ENCODE assay signal across 12 cellular contexts in the genomic region with DNA sequence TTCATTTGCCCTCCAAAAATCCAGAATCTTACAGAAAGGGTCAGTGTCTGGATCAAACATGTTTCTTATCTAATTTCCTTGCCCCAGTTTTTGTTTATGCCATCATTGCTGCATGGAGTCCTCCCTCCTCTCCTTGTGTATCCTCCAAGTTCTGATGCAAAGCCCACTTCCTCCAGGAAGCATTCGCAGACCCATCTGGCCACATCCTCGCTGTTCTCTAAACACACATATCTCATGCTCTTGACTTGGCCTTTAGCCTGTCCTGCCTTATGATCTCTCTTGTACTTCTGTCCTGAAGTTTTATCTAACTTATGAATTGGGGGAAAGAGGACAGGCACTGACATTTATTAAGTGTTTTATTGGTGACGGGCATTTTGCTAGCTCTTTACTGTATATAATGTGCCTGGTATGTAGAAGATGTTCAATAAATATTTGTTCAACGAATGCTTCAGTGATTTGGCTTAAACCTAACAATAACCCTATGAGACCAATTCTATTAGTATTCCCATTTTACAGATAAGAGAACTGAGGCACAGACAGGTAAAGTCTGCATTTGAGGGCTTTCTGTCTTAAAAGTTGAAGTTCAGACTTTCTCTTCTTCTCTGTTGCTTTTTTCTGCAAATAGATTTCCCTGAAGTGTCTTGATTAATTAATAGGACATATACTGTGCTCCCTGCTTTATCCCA. TPM values are rescaled to one million over a fixed set of nuclear protein-coding genes. Genes with fewer than 3 reads are reported as not detected.
DNase-seq lines count a peak whose midpoint lies in the region; ATAC-seq and TF ChIP-seq lines count a peak whose summit lies in the region.
"Had no signal": no experiment of that assay in that cellular context is flagged by ENCODE, and none has a peak within 500 bp of the region (broad histone marks: within the 10 kb centered on the region; RNA-seq: fewer than 3 reads in every experiment).

No MANE protein-coding gene starts in this region.

- peak overlapping the region; percentile 80 for H3K27ac ChIP-seq in BLaER1
- peak overlapping the region; percentile 75 for H3K27ac ChIP-seq in IMR-90 (ENCODE audit: insufficient read depth, low read length)
- H3K27ac ChIP-seq in brain microvascular endothelial cell, result peak overlapping the region; percentile 99
- no peak overlapping the region for H3K27ac ChIP-seq in neural progenitor cell

- peak overlapping the region; percentile 51; the same call in 1 of the 2 replicates for H3K56ac ChIP-seq in IMR-90 (ENCODE audit: extremely low read depth, insufficient read depth, low read length)

- H3K4me2 ChIP-seq in BLaER1, result peak overlapping the region; percentile 75
- peak overlapping the region; percentile 80; the same call in 1 of the 2 replicates for H3K4me2 ChIP-seq in IMR-90 (ENCODE audit: low read depth, low read length)
- no peak overlapping the region for H3K4me2 ChIP-seq in neural progenitor cell

- intact Hi-C loops in IMR-90 (cut with micrococcal nuclease), result loop anchor here (2.0 kb wide), 1 partner anchor 16 kb away; no protein-coding TSS in a partner anchor

- H3K27me3 ChIP-seq in BLaER1 (no peaks in the 10 kb centered on the region), IMR-90 (ENCODE audit: control insufficient read depth, insufficient read depth, low read length) (no peaks in the 10 kb centered on the region), brain microvascular endothelial cell (replicated peaks) (no peaks in the 10 kb centered on the region), neural progenitor cell (no peaks in the 10 kb centered on the region)
- H3K27me3 ChIP-seq: MG63 had no signal

- H3K4me1 ChIP-seq in BLaER1 (peaks cover 100% of the 10 kb centered on the region), IMR-90 (ENCODE audit: control insufficient read depth, insufficient read depth, low read length) (peaks cover 28% of the 10 kb centered on the region), neural progenitor cell (no peaks in the 10 kb centered on the region)

- no peak for TF ChIP-seq RAD21 in IMR-90 (IDR thresholded peaks at IDR 0.05; ENCODE audit: low read length)

- H3K9me3 Mint-ChIP-seq in neural progenitor cell, result no peaks in the 10 kb centered on the region
- H3K9me3 Mint-ChIP-seq: natural killer cell treated with Interleukin-12 subunit alpha and Interleukin-12 subunit beta and Interleukin-15 and Interleukin-18, amount 100 ng/mL, for 72 hours had no signal

- H2AK5ac ChIP-seq in IMR-90 (ENCODE audit: low read depth, low read length), result peak overlapping the region; percentile 99

- peak overlapping the region; percentile 42 for H4K91ac ChIP-seq in IMR-90 (ENCODE audit: insufficient read depth, low read depth, low read length)

- H2BK5ac ChIP-seq in IMR-90 (ENCODE audit: low read depth, low read length, poor library complexity, severe bottlenecking), result peak overlapping the region; percentile 98

- peak overlapping the region; percentile 81 for H3K18ac ChIP-seq in IMR-90 (ENCODE audit: low read depth, low read length)

- H4K8ac ChIP-seq in IMR-90 (ENCODE audit: low read depth in 2 of 2, low read length in 2 of 2), result peak overlapping the region; percentile 60 to 84; a peak in 3 of 4 replicates

- WGBS in IMR-90 (ENCODE audit: extremely low coverage in 2 of 2, insufficient read length in 1 of 2), 2 experiments, result no CpG with 5 or more reads among the region's 4 CpGs

- TF ChIP-seq CTCF in IMR-90 (conservative IDR thresholded peaks at IDR 0.05; ENCODE audit: low read depth, low read length), result no peak
- TF ChIP-seq CTCF in brain microvascular endothelial cell (IDR thresholded peaks at IDR 0.05; ENCODE audit: low read depth, low read length, missing control alignments), result no peak
- no peak for TF ChIP-seq CTCF in neural progenitor cell (IDR thresholded peaks at IDR 0.05)

- no peak overlapping the region for H3K27ac Mint-ChIP-seq in neural progenitor cell
- H3K27ac Mint-ChIP-seq: natural killer cell treated with Interleukin-12 subunit alpha and Interleukin-12 subunit beta and Interleukin-15 and Interleukin-18, amount 100 ng/mL, for 72 hours had no signal

- H2AK9ac ChIP-seq in IMR-90 (replicated peaks; ENCODE audit: low read depth, low read length, poor library complexity), result no peak overlapping the region

- peak overlapping the region; percentile 79 for H2AFZ ChIP-seq in IMR-90 (replicated peaks; ENCODE audit: low read length, poor library complexity)
- no peak overlapping the region for H2AFZ ChIP-seq in neural progenitor cell (replicated peaks)

- dilution Hi-C loops in IMR-90 (cut with HindIII; ENCODE audit: low sequenced_read_pairs, unreplicated experiment), result no loop called here

- ATAC-seq in IMR-90 (ENCODE audit: low read depth), result no peak; the same call in 1 of the 2 replicates
- ATAC-seq in HG02571 (IDR thresholded peaks at IDR 0.05; ENCODE audit: unreplicated experiment), result no peak
- ATAC-seq in GM18517 (IDR thresholded peaks at IDR 0.05; ENCODE audit: unreplicated experiment), result no peak
- no peak for ATAC-seq in GM21515 (IDR thresholded peaks at IDR 0.05; ENCODE audit: unreplicated experiment)
- ATAC-seq: natural killer cell treated with Interleukin-12 subunit alpha and Interleukin-12 subunit beta and Interleukin-15 and Interleukin-18, amount 100 ng/mL, for 72 hours had no signal

- H3K4me3 ChIP-seq in BLaER1, result peak overlapping the region; percentile 24; the same call in 1 of the 2 replicates
- no peak overlapping the region for H3K4me3 ChIP-seq in IMR-90 (ENCODE audit: insufficient read depth, low read depth, low read length)
- H3K4me3 ChIP-seq in brain microvascular endothelial cell (ENCODE audit: low read depth, low read length), result no peak overlapping the region
- no peak overlapping the region for H3K4me3 ChIP-seq in neural progenitor cell
- H3K4me3 ChIP-seq: MG63 had no signal

- H2BK20ac ChIP-seq in IMR-90 (ENCODE audit: low read depth, low read length), result peak overlapping the region; percentile 86

- H3K4ac ChIP-seq in IMR-90 (ENCODE audit: low read depth, low read length), result peak overlapping the region; percentile 89

- DNase-seq in IMR-90 (peak; percentile 72), brain microvascular endothelial cell (peak; percentile 53), neural progenitor cell (ENCODE audit: low spot score) (no peak), DMS114 treated with DMSO at 0.1 percent for 48 hours (lab: John Stamatoyannopoulos, UW; ENCODE audit: unreplicated experiment) (no peak)
- DNase-seq: activated effector memory CD4-positive, alpha-beta T cell treated with Interleukin-2 at 50 U/mL for 16 hours; MG63; SHP77 treated with DMSO at 0.1 percent for 48 hours had no signal

- peak overlapping the region; percentile 85 for H3K14ac ChIP-seq in IMR-90 (replicated peaks; ENCODE audit: low read depth, low read length)

- H3K9ac ChIP-seq in BLaER1, result peak overlapping the region; percentile 66
- H3K9ac ChIP-seq in IMR-90 (ENCODE audit: low read depth, low read length), result peak overlapping the region; percentile 37; the same call in 1 of the 2 replicates
- no peak overlapping the region for H3K9ac ChIP-seq in neural progenitor cell

- H3K36me3 ChIP-seq in BLaER1 (no peaks in the 10 kb centered on the region), IMR-90 (ENCODE audit: control insufficient read depth, insufficient read depth, low read length) (no peaks in the 10 kb centered on the region), brain microvascular endothelial cell (replicated peaks) (no peaks in the 10 kb centered on the region), neural progenitor cell (no peaks in the 10 kb centered on the region)
- H3K36me3 ChIP-seq: MG63 had no signal

- peak overlapping the region; percentile 75; the same call in 1 of the 2 replicates for H4K5ac ChIP-seq in IMR-90 (ENCODE audit: low read depth, low read length)

- H2BK120ac ChIP-seq in IMR-90 (ENCODE audit: low read depth, low read length), result peak overlapping the region; percentile 68

- CTCF ChIA-PET in IMR-90 (lab: Yijun Ruan, JAX), result interaction anchor here (0.6 kb wide), 1 partner anchor 33 kb away, joined by 4 read pairs; no protein-coding TSS in a partner anchor

- no peak for TF ChIP-seq POLR2A in IMR-90 (IDR thresholded peaks at IDR 0.05; ENCODE audit: low read depth, low read length)

- in situ Hi-C loops in IMR-90 (cut with MboI; ENCODE audit: low sequenced_read_pairs), result no loop called here
- in situ Hi-C loops in brain microvascular endothelial cell (cut with HindIII; ENCODE audit: low pct_ligation_motif_present, low sequenced_read_pairs), result no loop called here

- peak overlapping the region; percentile 9; the same call in 2 of the 3 replicates for H2BK15ac ChIP-seq in IMR-90 (ENCODE audit: low read depth, low read length)

- H3K23ac ChIP-seq in IMR-90 (ENCODE audit: low read depth, low read length), result peak overlapping the region; percentile 19

- POLR2A ChIA-PET in IMR-90 (lab: Charles Lee; ENCODE audit: unreplicated experiment), result no interaction called here

- H3K79me1 ChIP-seq in IMR-90 (ENCODE audit: low read depth in 1 of 2, low read length in 2 of 2), result peaks cover 15 to 42% of the 10 kb centered on the region in 2 experiments; a peak in 3 of 4 replicates

- H3K36me3 Mint-ChIP-seq in neural progenitor cell, result no peaks in the 10 kb centered on the region
- H3K36me3 Mint-ChIP-seq: natural killer cell treated with Interleukin-12 subunit alpha and Interleukin-12 subunit beta and Interleukin-15 and Interleukin-18, amount 100 ng/mL, for 72 hours had no signal

- peaks cover 3% of the 10 kb centered on the region for H3K27me3 Mint-ChIP-seq in neural progenitor cell (ENCODE audit: insufficient read depth, low read depth)

- H3F3A ChIP-seq in neural progenitor cell (ENCODE audit: low read depth), result peaks cover 5% of the 10 kb centered on the region

- H4K20me1 ChIP-seq in BLaER1 (no peaks in the 10 kb centered on the region), IMR-90 (ENCODE audit: insufficient read depth, low read length) (no peaks in the 10 kb centered on the region; the same call in 1 of the 2 replicates), neural progenitor cell (ENCODE audit: low read depth) (no peaks in the 10 kb centered on the region)

- peaks cover 39% of the 10 kb centered on the region for H3K4me1 Mint-ChIP-seq in neural progenitor cell

- H3K9me3 ChIP-seq in BLaER1, result no peaks in the 10 kb centered on the region
- no peaks in the 10 kb centered on the region; the same call in 1 of the 2 replicates for H3K9me3 ChIP-seq in IMR-90 (ENCODE audit: control insufficient read depth, insufficient read depth, low read length)
- H3K9me3 ChIP-seq in neural progenitor cell (ENCODE audit: low read depth), result no peaks in the 10 kb centered on the region
- H3K9me3 ChIP-seq: MG63 had no signal

- no peaks in the 10 kb centered on the region for H3K79me2 ChIP-seq in neural progenitor cell (ENCODE audit: low read depth)

- BruUV-seq in IMR-90 (replicated peaks; lab: Mats Ljungman, UMichigan), result no TSS peak

- peak overlapping the region; percentile 36 for H3K4me3 Mint-ChIP-seq in neural progenitor cell
- H3K4me3 Mint-ChIP-seq: natural killer cell treated with Interleukin-12 subunit alpha and Interleukin-12 subunit beta and Interleukin-15 and Interleukin-18, amount 100 ng/mL, for 72 hours had no signal

- H3K9me1 ChIP-seq in IMR-90 (ENCODE audit: insufficient read depth, low read length), result peaks cover 26% of the 10 kb centered on the region

RNA-seq across cellular contexts. Expression of gene ID3, which starts 19.2 kb away (rescaled TPM):
- 109 and 171 TPM in 2 replicates for total RNA-seq in IMR-90 (2012; rRNA removed)
- polyA plus RNA-seq in IMR-90 (2012; rRNA removed), result 304 and 385 TPM in 2 replicates
- 781 and 851 TPM in 2 replicates for polyA plus RNA-seq in IMR-90 (2012; cell fraction: cytosol; rRNA removed)
- polyA plus RNA-seq in IMR-90 (2012; cell fraction: nucleus; rRNA removed; ENCODE audit: low replicate concordance), result 1,444 and 1,599 TPM in 2 replicates
- 99.9 and 235 TPM in 2 replicates for total RNA-seq in neural progenitor cell (ENCODE audit: low replicate concordance)

RNA-seq across cellular contexts. Expression of gene E2F2, which starts 47.4 kb away (rescaled TPM):
- total RNA-seq in IMR-90 (2012; rRNA removed) (0.36 and 0.56 TPM in 2 replicates), neural progenitor cell (ENCODE audit: low replicate concordance) (3.4 and 7.0 TPM in 2 replicates)
- polyA plus RNA-seq in IMR-90 (2012; rRNA removed), result 0.39 and 0.51 TPM in 2 replicates
- 0.16 and 0.19 TPM in 2 replicates for polyA plus RNA-seq in IMR-90 (2012; cell fraction: cytosol; rRNA removed)
- 0.55 and 0.63 TPM in 2 replicates for polyA plus RNA-seq in IMR-90 (2012; cell fraction: nucleus; rRNA removed; ENCODE audit: low replicate concordance)

Comparison
In these comparisons a context has a peak if more than half of its experiments do, and no peak if none do; other contexts are left out.
1. DNase-seq: peak in IMR-90 (single experiment) and brain microvascular endothelial cell (single experiment); none in neural progenitor cell (single experiment) and DMS114 treated with DMSO at 0.1 percent for 48 hours (single experiment).